Comparison of ENCODE assay signal across 19 cellular contexts in the genomic region with DNA sequence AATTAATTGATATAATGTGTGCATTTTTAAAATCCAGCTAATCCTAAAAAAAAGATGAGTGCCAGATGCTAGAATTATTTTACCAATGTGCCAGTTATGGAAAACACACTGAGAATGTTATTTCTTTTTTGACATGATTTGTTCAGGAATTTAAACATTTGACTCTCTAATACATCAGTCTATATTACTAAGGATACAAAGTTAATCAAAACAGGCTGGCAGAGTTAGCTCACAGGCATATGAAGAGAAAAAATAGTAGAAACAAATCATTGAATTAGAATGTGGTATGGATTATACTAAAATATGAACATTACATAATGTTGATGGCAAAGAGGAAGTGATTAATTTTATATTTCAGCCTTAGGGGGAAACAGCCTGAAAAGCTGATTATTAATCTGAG.
DNase-seq lines count a peak whose midpoint lies in the region; ATAC-seq, FAIRE-seq and TF ChIP-seq lines count a peak whose summit lies in the region.
"Had no signal": no experiment of that assay in that cellular context is flagged by ENCODE, and none has a peak within 500 bp of the region (broad histone marks: within the 10 kb centered on the region; RNA-seq: fewer than 3 reads in every experiment).

No MANE protein-coding gene starts in this region.

- H3K4me3 ChIP-seq in GM23248, result no peak overlapping the region
- H3K4me3 ChIP-seq in SK-N-MC, result peak overlapping the region; percentile 2; the same call in 1 of the 2 replicates
- no peak overlapping the region for H3K4me3 ChIP-seq in trophoblast cell (ENCODE audit: low read depth, low read length)

- no peak overlapping the region for H2BK120ac ChIP-seq in trophoblast cell (ENCODE audit: insufficient read depth, low read length, poor library complexity)

- H3K9ac ChIP-seq in GM23248, result no peak overlapping the region
- H3K9ac ChIP-seq in SK-N-MC (ENCODE audit: insufficient read length), result no peak overlapping the region
- no peak overlapping the region for H3K9ac ChIP-seq in trophoblast cell (ENCODE audit: low read length)

- H2BK12ac ChIP-seq in trophoblast cell (ENCODE audit: low read length), result no peak overlapping the region

- H3K4me1 Mint-ChIP-seq in osteocyte (ENCODE audit: unreplicated experiment), result peaks cover 30% of the 10 kb centered on the region

- H4K91ac ChIP-seq in trophoblast cell (ENCODE audit: low read depth, low read length), result no peak overlapping the region

- H3K4ac ChIP-seq in trophoblast cell (ENCODE audit: low read depth, low read length), result no peak overlapping the region

- 0 out of 2 replicates have a peak, but pooled peaks cover 5% of the 10 kb centered on the region for H3K4me1 ChIP-seq in GM23248 (ENCODE audit: insufficient read depth)
- no peaks in the 10 kb centered on the region for H3K4me1 ChIP-seq in trophoblast cell (ENCODE audit: control insufficient read depth in 1 of 2, insufficient read depth in 2 of 2, low read length in 2 of 2)
- H3K4me1 ChIP-seq: Caco-2 had no signal

- H2AK5ac ChIP-seq in trophoblast cell (ENCODE audit: low read length), result no peak overlapping the region

- H2AFZ ChIP-seq in GM23248 (no peak overlapping the region), trophoblast cell (ENCODE audit: insufficient read depth, low read length, poor library complexity) (no peak overlapping the region)

- H3K14ac ChIP-seq in trophoblast cell (ENCODE audit: low read length), result no peak overlapping the region

- no peaks in the 10 kb centered on the region for H3K79me2 ChIP-seq in GM23248 (ENCODE audit: insufficient read depth)
- no peaks in the 10 kb centered on the region for H3K79me2 ChIP-seq in trophoblast cell (ENCODE audit: control insufficient read depth, insufficient read depth, low read length, poor library complexity)

- H3K9me2 ChIP-seq in GM23248 (ENCODE audit: insufficient read depth), result no peaks in the 10 kb centered on the region; the same call in 1 of the 2 replicates

- peak; percentile 18 for FAIRE-seq in colon (lab: Jason Lieb, UNC)
- FAIRE-seq: A204.1, D721Med, GM12892, GM18507 had no signal

- H3K27ac ChIP-seq in GM23248 (no peak overlapping the region), SK-N-MC (peak overlapping the region; percentile 57; the same call in 1 of the 2 replicates), trophoblast cell (ENCODE audit: low read depth, low read length) (no peak overlapping the region)
- H3K27ac ChIP-seq: C4-2B had no signal

- H4K20me1 ChIP-seq in GM23248 (ENCODE audit: insufficient read depth), result no peaks in the 10 kb centered on the region

- H3K79me1 ChIP-seq in trophoblast cell (ENCODE audit: low read length), result no peaks in the 10 kb centered on the region

- no peak overlapping the region for H3K4me3 Mint-ChIP-seq in osteocyte (ENCODE audit: unreplicated experiment)
- H3K4me3 Mint-ChIP-seq: CD4-positive, alpha-beta T cell had no signal

- H3K27me3 ChIP-seq in GM23248 (replicated peaks; ENCODE audit: insufficient read depth) (no peaks in the 10 kb centered on the region), trophoblast cell (ENCODE audit: insufficient read depth, low read length) (no peaks in the 10 kb centered on the region)

- no peak for TF ChIP-seq CTCF in osteocyte (IDR thresholded peaks at IDR 0.05)

- no peaks in the 10 kb centered on the region for H3F3A ChIP-seq in GM23248 (ENCODE audit: insufficient read depth)

- DNase-seq in GM23248, result peak; percentile 2
- DNase-seq in SK-N-MC (ENCODE audit: low read depth, low spot score), result peak; percentile 24
- DNase-seq in osteocyte (ENCODE audit: extremely low spot score, unreplicated experiment), result no peak
- no peak for DNase-seq in trophoblast cell
- DNase-seq in LoVo (ENCODE audit: low spot score), result no peak
- DNase-seq: ACHN; AML-193; Caco-2; CD4-positive, alpha-beta T cell; GDM1; GOT3; H7 had no signal

- in situ Hi-C loops in GM23248 (cut with MboI), result no loop called here

- H3K27ac Mint-ChIP-seq in osteocyte (ENCODE audit: unreplicated experiment), result peak overlapping the region; percentile 0
- H3K27ac Mint-ChIP-seq: CD4-positive, alpha-beta T cell had no signal

- H3K27me3 Mint-ChIP-seq in osteocyte (ENCODE audit: unreplicated experiment), result no peaks in the 10 kb centered on the region
- H3K27me3 Mint-ChIP-seq: CD4-positive, alpha-beta T cell had no signal

- no peak overlapping the region for H4K12ac ChIP-seq in trophoblast cell (ENCODE audit: low read depth, low read length)

- H3K9me3 Mint-ChIP-seq in osteocyte (ENCODE audit: unreplicated experiment), result peaks cover 4% of the 10 kb centered on the region
- H3K9me3 Mint-ChIP-seq: CD4-positive, alpha-beta T cell had no signal

- no peak overlapping the region for H3K18ac ChIP-seq in trophoblast cell (ENCODE audit: low read length)

- ATAC-seq in HG02973 (IDR thresholded peaks at IDR 0.05; ENCODE audit: unreplicated experiment), result no peak

- H3K9me3 ChIP-seq in GM23248 (ENCODE audit: low read depth) (no peaks in the 10 kb centered on the region), SK-N-MC (ENCODE audit: low read depth, low read length) (no peaks in the 10 kb centered on the region), trophoblast cell (ENCODE audit: insufficient read depth, low read depth, low read length) (no peaks in the 10 kb centered on the region)
- H3K9me3 ChIP-seq: Caco-2 had no signal

- no peak overlapping the region for H2BK5ac ChIP-seq in trophoblast cell (ENCODE audit: low read depth, low read length, poor library complexity)

- H4K8ac ChIP-seq in trophoblast cell (ENCODE audit: low read depth, low read length), result no peak overlapping the region

- no peaks in the 10 kb centered on the region for H3K36me3 Mint-ChIP-seq in osteocyte (ENCODE audit: unreplicated experiment)

- H3K23ac ChIP-seq in trophoblast cell (ENCODE audit: low read length), result no peak overlapping the region

- no peak overlapping the region for H3K4me2 ChIP-seq in GM23248 (ENCODE audit: unreplicated experiment)
- no peak overlapping the region for H3K4me2 ChIP-seq in trophoblast cell (ENCODE audit: low read length)

- H3K36me3 ChIP-seq in GM23248 (ENCODE audit: low read depth) (no peaks in the 10 kb centered on the region), SK-N-MC (ENCODE audit: insufficient read depth, low read length) (no peaks in the 10 kb centered on the region), trophoblast cell (ENCODE audit: control insufficient read depth in 1 of 2, insufficient read depth in 2 of 2, low read length in 2 of 2) (no peaks in the 10 kb centered on the region)

Comparison
In these comparisons a context has a peak if more than half of its experiments do, and no peak if none do; other contexts are left out.
1. DNase-seq: peak in GM23248 (single experiment) and SK-N-MC (single experiment); none in osteocyte (single experiment), trophoblast cell (0 of 2) and LoVo (single experiment).